ENCODE assay signal across 28 cellular contexts in the genomic region with DNA sequence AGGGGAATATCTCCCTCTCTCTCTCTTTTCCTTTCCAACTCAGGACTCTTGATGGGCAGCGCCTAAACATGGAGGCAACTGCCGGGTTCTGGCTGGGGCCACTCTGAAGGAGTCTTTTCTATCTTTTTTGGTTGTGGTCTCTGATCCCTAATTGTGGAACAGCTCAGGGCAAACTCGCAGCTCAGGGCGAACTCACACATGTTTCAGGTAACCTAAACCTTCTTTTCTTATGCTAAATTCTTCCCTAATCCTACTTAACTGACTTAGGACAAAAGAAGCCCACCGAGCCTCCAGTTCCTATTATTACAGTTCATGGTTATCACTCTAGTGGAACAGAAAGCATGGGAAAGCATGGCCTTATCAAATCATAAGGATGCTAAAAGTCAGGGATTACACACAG. TPM values are rescaled to one million over a fixed set of nuclear protein-coding genes. Genes with fewer than 3 reads are reported as not detected.
A peak's percentile ranks its signal among the peaks of the same experiment; 100 is the strongest.
DNase-seq lines count a peak whose midpoint lies in the region; FAIRE-seq and TF ChIP-seq lines count a peak whose summit lies in the region.
"Had no signal": no experiment of that assay in that cellular context is flagged by ENCODE, and none has a peak within 500 bp of the region (broad histone marks: within the 10 kb centered on the region; RNA-seq: fewer than 3 reads in every experiment).

No MANE protein-coding gene starts in this region.

- H3K9ac ChIP-seq in HUES48 (ENCODE audit: low read depth, low read length): no peak overlapping the region
- no peak overlapping the region for H3K9ac ChIP-seq in H1 (replicated peaks in 1 of 4; ENCODE audit: extremely low read depth in 1 of 4, low read depth in 3 of 4, low read length in 3 of 4)
- no peak overlapping the region for H3K9ac ChIP-seq in neural progenitor cell

- H2AFZ ChIP-seq in H1 (ENCODE audit: low read length) (no peak overlapping the region), neural progenitor cell (replicated peaks) (no peak overlapping the region)

- no peaks in the 10 kb centered on the region for H3K23me2 ChIP-seq in H1 (ENCODE audit: low read depth, low read length)

- H2BK20ac ChIP-seq in H1 (ENCODE audit: low read length): no peak overlapping the region

- DNase-seq in H7 (peak; percentile 24), H1 (ENCODE audit: low read depth in 1 of 2, low spot score in 2 of 2) (no peak), neural progenitor cell (ENCODE audit: low spot score) (peak; percentile 16), GDM1 (lab: John Stamatoyannopoulos, UW) (no peak), SIG-M5 (lab: John Stamatoyannopoulos, UW) (no peak), frontal cortex (ENCODE audit: low spot score in 2 of 2) (no peak)
- DNase-seq: ACHN; BE2C; C1 segment of cervical spinal cord; CD8-positive, alpha-beta memory T cell; COR-L47; DMS 273 treated with DMSO at 0.1 percent for 48 hours; DMS53; DND-41; EL; GOT3; HFFc6; KBM-7 had no signal

- TF ChIP-seq CTCF in H1 (IDR thresholded peaks at IDR 0.05; ENCODE audit: control extremely low read depth in 1 of 3, insufficient read depth in 1 of 3, low read depth in 1 of 3, low read length in 3 of 3): no peak
- TF ChIP-seq CTCF in neural progenitor cell (IDR thresholded peaks at IDR 0.05): no peak

- no peak overlapping the region for H2BK15ac ChIP-seq in H1 (ENCODE audit: low read length)

- no peak for TF ChIP-seq EP300 in H1 (IDR thresholded peaks at IDR 0.05; ENCODE audit: borderline replicate concordance in 1 of 2, low read depth in 2 of 2, low read length in 2 of 2)

- no peaks in the 10 kb centered on the region for H3K36me3 ChIP-seq in H7 (replicated peaks; ENCODE audit: control insufficient read depth, insufficient read depth, low read length)
- no peaks in the 10 kb centered on the region for H3K36me3 ChIP-seq in HUES48 (ENCODE audit: control insufficient read depth, insufficient read depth, low read length)
- no peaks in the 10 kb centered on the region for H3K36me3 ChIP-seq in H1 (ENCODE audit: control insufficient read depth in 2 of 4, insufficient read depth in 4 of 4, low read length in 3 of 4)
- no peaks in the 10 kb centered on the region for H3K36me3 ChIP-seq in neural progenitor cell
- H3K36me3 ChIP-seq: BE2C had no signal

- H3K4me3 ChIP-seq in H7 (ENCODE audit: insufficient read depth, low read depth, low read length) (no peak overlapping the region), HUES48 (ENCODE audit: low read depth, low read length) (no peak overlapping the region), H1 (ENCODE audit: extremely low read depth in 1 of 4, insufficient read depth in 2 of 4, low read depth in 3 of 4, low read length in 4 of 4) (no peak overlapping the region), neural progenitor cell (no peak overlapping the region)

- H3K23ac ChIP-seq in H1 (ENCODE audit: insufficient read length): no peak overlapping the region

- no peaks in the 10 kb centered on the region for H3K4me1 Mint-ChIP-seq in neural progenitor cell
- H3K4me1 Mint-ChIP-seq: IgD-negative memory B cell had no signal

- no peaks in the 10 kb centered on the region for H3K27me3 ChIP-seq in H7 (ENCODE audit: control insufficient read depth, insufficient read depth, low read length)
- H3K27me3 ChIP-seq in HUES48 (ENCODE audit: control insufficient read depth, insufficient read depth, low read length): peaks cover 2% of the 10 kb centered on the region; the same call in 1 of the 2 replicates
- H3K27me3 ChIP-seq in H1 (replicated peaks in 1 of 4; ENCODE audit: control insufficient read depth in 3 of 4, extremely low read depth in 1 of 4, insufficient read depth in 3 of 4, low read length in 3 of 4): no peaks in the 10 kb centered on the region
- H3K27me3 ChIP-seq in neural progenitor cell: no peaks in the 10 kb centered on the region
- H3K27me3 ChIP-seq: BE2C had no signal

- no peak overlapping the region for H3K14ac ChIP-seq in H1 (ENCODE audit: insufficient read length)

- POLR2A ChIA-PET in H1 (lab: Charles Lee; ENCODE audit: partially characterized antibody): no interaction called here

- H4K91ac ChIP-seq in H1 (replicated peaks; ENCODE audit: insufficient read length, low read length): no peak overlapping the region

- no peaks in the 10 kb centered on the region for H3K9me3 ChIP-seq in HUES48 (ENCODE audit: control insufficient read depth, insufficient read depth, low read length)
- H3K9me3 ChIP-seq in H1 (ENCODE audit: insufficient read depth in 2 of 2, low read depth in 1 of 2, low read length in 1 of 2): no peaks in the 10 kb centered on the region
- H3K9me3 ChIP-seq in neural progenitor cell (ENCODE audit: low read depth): no peaks in the 10 kb centered on the region
- H3K9me3 ChIP-seq: BE2C had no signal

- H3K27ac ChIP-seq in HUES48 (ENCODE audit: low read depth, low read length): peak overlapping the region; percentile 16
- H3K27ac ChIP-seq in H1 (ENCODE audit: low read depth, low read length): no peak overlapping the region
- H3K27ac ChIP-seq in neural progenitor cell: no peak overlapping the region
- H3K27ac ChIP-seq: HL-60 had no signal

- no peak overlapping the region for H3K56ac ChIP-seq in H1 (replicated peaks; ENCODE audit: insufficient read length, low read depth, low read length)

- H3K4me1 ChIP-seq in HUES48 (ENCODE audit: control insufficient read depth, insufficient read depth, low read length): peaks cover 23% of the 10 kb centered on the region
- H3K4me1 ChIP-seq in H1 (replicated peaks in 1 of 4; ENCODE audit: control insufficient read depth in 3 of 4, insufficient read depth in 4 of 4, low read length in 3 of 4): peaks cover 0 to 6% (median 2%) of the 10 kb centered on the region in 4 experiments; a peak in 2 of 7 replicates
- H3K4me1 ChIP-seq in neural progenitor cell: no peaks in the 10 kb centered on the region
- H3K4me1 ChIP-seq: BE2C had no signal

- H3F3A ChIP-seq in neural progenitor cell (ENCODE audit: low read depth): peaks cover 8% of the 10 kb centered on the region

- no peak overlapping the region for H4K8ac ChIP-seq in H1 (ENCODE audit: extremely low read depth, insufficient read depth, low read length)

- 31% methylated on average over 3 of the region's 5 CpGs; no CpG with 5 or more reads in 1 of the 2 experiments for WGBS in H1 (ENCODE audit: extremely low coverage in 1 of 2, insufficient coverage in 1 of 2, insufficient read length in 1 of 2, insufficient replicate concordance in 2 of 2, low coverage in 1 of 2, low lambda C conversion rate in 2 of 2, missing lambda C conversion rate in 1 of 2), 2 experiments

- peaks cover 13% of the 10 kb centered on the region for H3K9me3 Mint-ChIP-seq in neural progenitor cell

- H3K4me2 ChIP-seq in H1 (ENCODE audit: insufficient read depth in 1 of 2, low read depth in 2 of 2, low read length in 2 of 2): peak overlapping the region in 1 of 2 experiments; percentile 37; a peak in 1 of 4 replicates
- no peak overlapping the region for H3K4me2 ChIP-seq in neural progenitor cell

- H2BK5ac ChIP-seq in H1 (ENCODE audit: low read depth, low read length): no peak overlapping the region

- no peak overlapping the region for H3K4ac ChIP-seq in H1 (replicated peaks; ENCODE audit: insufficient read length, low read depth, low read length)

- FAIRE-seq in H1 (lab: Jason Lieb, UNC) (peak; percentile 92), frontal cortex (lab: Jason Lieb, UNC) (no peak)
- FAIRE-seq: A204.1, G401.6, GM12892, GM18507, HepG2 had no signal

- CTCF ChIA-PET in H1 (lab: Charles Lee; ENCODE audit: partially characterized antibody): no interaction called here

- H2AK5ac ChIP-seq in H1 (ENCODE audit: low read depth, low read length): no peak overlapping the region

- no peak overlapping the region for H3K27ac Mint-ChIP-seq in neural progenitor cell
- H3K27ac Mint-ChIP-seq: CD4-positive, CD25-positive, alpha-beta regulatory T cell; CD8-positive, alpha-beta memory T cell; HFFc6; IgD-negative memory B cell had no signal

- H3K79me2 ChIP-seq in H1 (ENCODE audit: control insufficient read depth in 1 of 2, insufficient read depth in 2 of 2, low read length in 2 of 2): no peaks in the 10 kb centered on the region
- H3K79me2 ChIP-seq in neural progenitor cell (ENCODE audit: low read depth): no peaks in the 10 kb centered on the region

- H3K27me3 Mint-ChIP-seq in neural progenitor cell (ENCODE audit: insufficient read depth, low read depth): no peaks in the 10 kb centered on the region
- H3K27me3 Mint-ChIP-seq: CD4-positive, CD25-positive, alpha-beta regulatory T cell; CD8-positive, alpha-beta memory T cell had no signal

- no peaks in the 10 kb centered on the region for H3K79me1 ChIP-seq in H1 (ENCODE audit: low read depth, low read length)

- H4K5ac ChIP-seq in H1 (ENCODE audit: insufficient read length, low read depth, low read length): no peak overlapping the region

- no peak for TF ChIP-seq POLR2A in H1 (IDR thresholded peaks at IDR 0.05; ENCODE audit: control extremely low read depth in 1 of 2, low read depth in 2 of 2, low read length in 2 of 2)

- peak overlapping the region; percentile 22; the same call in 1 of the 2 replicates for H3K18ac ChIP-seq in H1 (ENCODE audit: extremely low read depth, low read length)

- no peak overlapping the region for H2BK12ac ChIP-seq in H1 (ENCODE audit: low read depth, low read length)

- no peaks in the 10 kb centered on the region for H4K20me1 ChIP-seq in H1 (replicated peaks in 1 of 2; ENCODE audit: control insufficient read depth in 1 of 2, insufficient read depth in 2 of 2, low read length in 2 of 2)
- H4K20me1 ChIP-seq in neural progenitor cell (ENCODE audit: low read depth): no peaks in the 10 kb centered on the region

- no peak overlapping the region for H2BK120ac ChIP-seq in H1 (replicated peaks; ENCODE audit: low read depth, low read length)

- H3K4me3 Mint-ChIP-seq in neural progenitor cell: no peak overlapping the region
- H3K4me3 Mint-ChIP-seq: CD4-positive, CD25-positive, alpha-beta regulatory T cell; CD8-positive, alpha-beta memory T cell; HFFc6; IgD-negative memory B cell had no signal

- no peak for TF ChIP-seq RAD21 in H1 (IDR thresholded peaks at IDR 0.05 in 1 of 2, conservative IDR thresholded peaks at IDR 0.05 in 1 of 2; ENCODE audit: low read depth in 2 of 2, low read length in 2 of 2)

- no peaks in the 10 kb centered on the region for H3K36me3 Mint-ChIP-seq in neural progenitor cell
- H3K36me3 Mint-ChIP-seq: CD4-positive, CD25-positive, alpha-beta regulatory T cell; CD8-positive, alpha-beta memory T cell had no signal

RNA-seq across cellular contexts. Expression of a gene that starts 21.3 kb away (rescaled TPM):
- not detected in 2 replicates for total RNA-seq in H7 (2014; rRNA removed; shearing (Covaris generic))
- not detected in 2 replicates for total RNA-seq in H1 (2021; fragmentation: NEBNext Ultra II Directional; extraction: Animal tissue kit (Norgen Biotek cat#: 25700))
- polyA plus RNA-seq in H1 (2011; rRNA removed): not detected in 2 replicates
- not detected for polyA plus RNA-seq in H1 (2011; cell fraction: cytosol; rRNA removed)
- not detected for polyA plus RNA-seq in H1 (2011; cell fraction: nucleus; rRNA removed)
- not detected in 4 replicates for polyA plus RNA-seq in H1 (2012, experiment 1 of 2)
- polyA plus RNA-seq in H1 (2012, experiment 2 of 2): not detected
- polyA plus RNA-seq in H1 (2013, experiment 1 of 2): not detected
- polyA plus RNA-seq in H1 (2013, experiment 2 of 2): not detected
- polyA minus RNA-seq in H1 (2011; rRNA and poly(A)+ RNA removed): not detected in 2 replicates
- polyA minus RNA-seq in H1 (2011; cell fraction: cytosol; rRNA and poly(A)+ RNA removed): not detected
- not detected for polyA minus RNA-seq in H1 (2011; cell fraction: nucleus; rRNA and poly(A)+ RNA removed)
- not detected in 2 replicates for total RNA-seq in neural progenitor cell (ENCODE audit: low replicate concordance)
- total RNA-seq in frontal cortex: not detected
- total RNA-seq: CD4-positive, CD25-positive, alpha-beta regulatory T cell; CD8-positive, alpha-beta memory T cell; HepG2; HFFc6 had no signal
- polyA plus RNA-seq: CD4-positive, CD25-positive, alpha-beta regulatory T cell; CD8-positive, alpha-beta memory T cell; HepG2; IgD-negative memory B cell had no signal

RNA-seq across cellular contexts. Expression of a gene that starts 36.1 kb away (rescaled TPM):
- not detected in 2 replicates for total RNA-seq in H7 (2014; rRNA removed; shearing (Covaris generic))
- total RNA-seq in H1 (2021; fragmentation: NEBNext Ultra II Directional; extraction: Animal tissue kit (Norgen Biotek cat#: 25700)): not detected in 2 replicates
- polyA plus RNA-seq in H1 (2011; rRNA removed): not detected in 2 replicates
- polyA plus RNA-seq in H1 (2011; cell fraction: cytosol; rRNA removed): not detected
- not detected for polyA plus RNA-seq in H1 (2011; cell fraction: nucleus; rRNA removed)
- polyA plus RNA-seq in H1 (2012, experiment 1 of 2): not detected in 4 replicates
- polyA plus RNA-seq in H1 (2012, experiment 2 of 2): not detected
- polyA plus RNA-seq in H1 (2013, experiment 1 of 2): not detected
- polyA plus RNA-seq in H1 (2013, experiment 2 of 2): not detected
- polyA minus RNA-seq in H1 (2011; rRNA and poly(A)+ RNA removed): not detected in 2 replicates
- polyA minus RNA-seq in H1 (2011; cell fraction: cytosol; rRNA and poly(A)+ RNA removed): not detected
- not detected for polyA minus RNA-seq in H1 (2011; cell fraction: nucleus; rRNA and poly(A)+ RNA removed)
- total RNA-seq in neural progenitor cell (ENCODE audit: low replicate concordance) (not detected in 2 replicates), frontal cortex (not detected)
- total RNA-seq: CD4-positive, CD25-positive, alpha-beta regulatory T cell; CD8-positive, alpha-beta memory T cell; HepG2; HFFc6; HT1080 had no signal
- polyA plus RNA-seq: CD4-positive, CD25-positive, alpha-beta regulatory T cell; CD8-positive, alpha-beta memory T cell; HepG2; IgD-negative memory B cell had no signal

Comparison
In these comparisons a context has a peak if more than half of its experiments do, and no peak if none do; other contexts are left out.
1. DNase-seq: peak in H7 (single experiment) and neural progenitor cell (single experiment); none in H1 (0 of 2), GDM1 (single experiment), SIG-M5 (single experiment) and frontal cortex (0 of 2).